28 cellular contexts compared by ENCODE assay signal in genomic region chr17:80600586-80600985, GRCh38. TPM values are rescaled to one million over a fixed set of nuclear protein-coding genes. Genes with fewer than 3 reads are reported as not detected.
DNase-seq lines count a peak whose midpoint lies in the region; ATAC-seq and TF ChIP-seq lines count a peak whose summit lies in the region.
"Had no signal": no experiment of that assay in that cellular context is flagged by ENCODE, and none has a peak within 500 bp of the region (broad histone marks: within the 10 kb centered on the region; RNA-seq: fewer than 3 reads in every experiment).

No MANE protein-coding gene starts in this region.

- no peak for DNase-seq in activated naive CD8-positive, alpha-beta T cell treated with anti-CD3 and anti-CD28 coated beads for 36 hours
- DNase-seq in activated naive CD8-positive, alpha-beta T cell treated with anti-CD3 and anti-CD28 coated beads, Interleukin-2, amount 50 U/mL, for 24 hours: no peak
- DNase-seq in RWPE1 (ENCODE audit: low spot score): no peak
- DNase-seq in hepatocyte (ENCODE audit: low spot score): no peak
- no peak for DNase-seq in smooth muscle cell (lab: John Stamatoyannopoulos, UW; ENCODE audit: unreplicated experiment)
- DNase-seq in SIG-M5 (lab: John Stamatoyannopoulos, UW): no peak
- DNase-seq: activated CD4-positive, CD25-positive, alpha-beta regulatory T cell; cerebellar nuclear complex; effector CD4-positive, alpha-beta T cell; H7; heart right ventricle; natural killer cell; NCI-H1092; NCI-H1930; NCI-H226; NCI-H748 treated with DMSO at 0.1 percent for 48 hours; stimulated activated CD4-positive, alpha-beta T cell treated with anti-CD3 and anti-CD28 coated beads, Interleukin-15, amount 100 ng/mL, for 24 hours; stimulated activated naive CD8-positive, alpha-beta T cell treated with anti-CD3 and anti-CD28 coated beads, Interleukin-15, Interleukin-2, amounts not matched to agents 100 U/mL and 50 U/mL, for 24 hours; thyroid gland had no signal

- peaks cover 65% of the 10 kb centered on the region for H3K4me1 Mint-ChIP-seq in activated naive CD8-positive, alpha-beta T cell treated with anti-CD3 and anti-CD28 coated beads for 36 hours
- H3K4me1 Mint-ChIP-seq in activated naive CD8-positive, alpha-beta T cell treated with anti-CD3 and anti-CD28 coated beads, Interleukin-2, amount 50 U/mL, for 24 hours: peaks cover 78% of the 10 kb centered on the region

- peaks cover 42% of the 10 kb centered on the region for H3K4me1 ChIP-seq in hepatocyte (ENCODE audit: insufficient read depth)
- H3K4me1 ChIP-seq in smooth muscle cell (ENCODE audit: low read depth): peaks cover 18% of the 10 kb centered on the region
- H3K4me1 ChIP-seq: parathyroid adenoma, thyroid gland had no signal

- ATAC-seq in activated naive CD8-positive, alpha-beta T cell treated with anti-CD3 and anti-CD28 coated beads, Interleukin-2, amount 50 U/mL, for 24 hours: no peak
- ATAC-seq in GM19463 (IDR thresholded peaks at IDR 0.05; ENCODE audit: unreplicated experiment) (no peak), GM18519 (IDR thresholded peaks at IDR 0.05; ENCODE audit: low FRiP score, unreplicated experiment) (no peak)
- ATAC-seq: natural killer cell; Right ventricle myocardium inferior; sciatic nerve; stimulated activated naive CD8-positive, alpha-beta T cell treated with anti-CD3 and anti-CD28 coated beads, Interleukin-15, Interleukin-2, amounts not matched to agents 100 U/mL and 50 U/mL, for 24 hours had no signal

- peak overlapping the region; percentile 26 for H3K4me3 Mint-ChIP-seq in activated naive CD8-positive, alpha-beta T cell treated with anti-CD3 and anti-CD28 coated beads for 36 hours
- H3K4me3 Mint-ChIP-seq in activated naive CD8-positive, alpha-beta T cell treated with anti-CD3 and anti-CD28 coated beads, Interleukin-2, amount 50 U/mL, for 24 hours: no peak overlapping the region
- H3K4me3 Mint-ChIP-seq: activated T-helper 1 cell treated with anti-CD3 and anti-CD28 coated beads, Interleukin-12 subunit alpha, Interleukin-12 subunit beta, Interleukin-2, Interleukin-4 antibody, amounts not matched to agents 30 ng/mL and 10 ng/mL and 1 ng/mL, durations not matched to agents 14 hours and 24 hours and 36 hours; CD14-positive monocyte; natural killer cell had no signal

- CTCF ChIA-PET in RWPE1 (lab: Yijun Ruan, JAX): no interaction called here

- H3K9me3 Mint-ChIP-seq in activated naive CD8-positive, alpha-beta T cell treated with anti-CD3 and anti-CD28 coated beads for 36 hours: peaks cover 3% of the 10 kb centered on the region
- H3K9me3 Mint-ChIP-seq in activated naive CD8-positive, alpha-beta T cell treated with anti-CD3 and anti-CD28 coated beads, Interleukin-2, amount 50 U/mL, for 24 hours: no peaks in the 10 kb centered on the region
- H3K9me3 Mint-ChIP-seq: activated T-helper 1 cell treated with anti-CD3 and anti-CD28 coated beads, Interleukin-12 subunit alpha, Interleukin-12 subunit beta, Interleukin-2, Interleukin-4 antibody, amounts not matched to agents 30 ng/mL and 10 ng/mL and 1 ng/mL, durations not matched to agents 14 hours and 24 hours and 36 hours; natural killer cell had no signal

- H3K27me3 Mint-ChIP-seq in activated naive CD8-positive, alpha-beta T cell treated with anti-CD3 and anti-CD28 coated beads for 36 hours: no peaks in the 10 kb centered on the region
- H3K27me3 Mint-ChIP-seq in activated naive CD8-positive, alpha-beta T cell treated with anti-CD3 and anti-CD28 coated beads, Interleukin-2, amount 50 U/mL, for 24 hours: no peaks in the 10 kb centered on the region

- WGBS in hepatocyte (ENCODE audit: low lambda C conversion rate, missing lambda C conversion rate): 93% methylated on average over 17 of the region's 17 CpGs
- WGBS in smooth muscle cell (ENCODE audit: low lambda C conversion rate): 92% methylated on average over 17 of the region's 17 CpGs

- H3K36me3 Mint-ChIP-seq in activated naive CD8-positive, alpha-beta T cell treated with anti-CD3 and anti-CD28 coated beads for 36 hours: peaks cover 36% of the 10 kb centered on the region
- H3K36me3 Mint-ChIP-seq in activated naive CD8-positive, alpha-beta T cell treated with anti-CD3 and anti-CD28 coated beads, Interleukin-2, amount 50 U/mL, for 24 hours (ENCODE audit: low read depth): peaks cover 24% of the 10 kb centered on the region
- H3K36me3 Mint-ChIP-seq: natural killer cell had no signal

- peak overlapping the region; percentile 68 for H3K27ac ChIP-seq in RWPE1
- H3K27ac ChIP-seq in hepatocyte: peak overlapping the region; percentile 98
- peak overlapping the region; percentile 84 for H3K27ac ChIP-seq in smooth muscle cell (ENCODE audit: low read depth)
- H3K27ac ChIP-seq: body of pancreas, HL-60, parathyroid adenoma, thyroid gland had no signal

- no peak overlapping the region for H3K27ac Mint-ChIP-seq in activated naive CD8-positive, alpha-beta T cell treated with anti-CD3 and anti-CD28 coated beads for 36 hours
- no peak overlapping the region for H3K27ac Mint-ChIP-seq in activated naive CD8-positive, alpha-beta T cell treated with anti-CD3 and anti-CD28 coated beads, Interleukin-2, amount 50 U/mL, for 24 hours
- H3K27ac Mint-ChIP-seq: activated T-helper 1 cell treated with anti-CD3 and anti-CD28 coated beads, Interleukin-12 subunit alpha, Interleukin-12 subunit beta, Interleukin-2, Interleukin-4 antibody, amounts not matched to agents 30 ng/mL and 10 ng/mL and 1 ng/mL, durations not matched to agents 14 hours and 24 hours and 36 hours had no signal

- H3K4me2 ChIP-seq in hepatocyte (peak overlapping the region; percentile 57), smooth muscle cell (peak overlapping the region; percentile 70)

- no peaks in the 10 kb centered on the region for H3K9me2 ChIP-seq in hepatocyte (replicated peaks; ENCODE audit: insufficient read depth)

- H3K9me3 ChIP-seq in hepatocyte (ENCODE audit: low read depth) (no peaks in the 10 kb centered on the region), smooth muscle cell (replicated peaks; ENCODE audit: low read depth) (no peaks in the 10 kb centered on the region)
- H3K9me3 ChIP-seq: body of pancreas, heart right ventricle, thyroid gland had no signal

- H3K27me3 ChIP-seq in hepatocyte (no peaks in the 10 kb centered on the region), smooth muscle cell (ENCODE audit: low read depth) (no peaks in the 10 kb centered on the region)
- H3K27me3 ChIP-seq: body of pancreas, heart right ventricle, thyroid gland had no signal

- no peak overlapping the region for H3K9ac ChIP-seq in smooth muscle cell (ENCODE audit: low read depth)
- H3K9ac ChIP-seq: parathyroid adenoma had no signal

- H4K20me1 ChIP-seq in hepatocyte (ENCODE audit: insufficient read depth, poor library complexity, severe bottlenecking) (no peaks in the 10 kb centered on the region), smooth muscle cell (ENCODE audit: low read depth) (peaks cover 69% of the 10 kb centered on the region)

- POLR2A ChIA-PET in RWPE1 (lab: Yijun Ruan, JAX; ENCODE audit: low non-redundant PET): no interaction called here

- H3F3A ChIP-seq in smooth muscle cell (ENCODE audit: low read depth): peaks cover 6% of the 10 kb centered on the region

- H3K36me3 ChIP-seq in hepatocyte (replicated peaks; ENCODE audit: insufficient read depth, low read depth) (no peaks in the 10 kb centered on the region), smooth muscle cell (ENCODE audit: low read depth) (no peaks in the 10 kb centered on the region)
- H3K36me3 ChIP-seq: heart right ventricle, thyroid gland had no signal

- no peak overlapping the region for H3K4me3 ChIP-seq in hepatocyte
- no peak overlapping the region for H3K4me3 ChIP-seq in smooth muscle cell
- H3K4me3 ChIP-seq: body of pancreas, heart right ventricle, thyroid gland had no signal

- H3K79me2 ChIP-seq in hepatocyte (peaks cover 75% of the 10 kb centered on the region), smooth muscle cell (ENCODE audit: low read depth) (peaks cover 52% of the 10 kb centered on the region)

- H2AFZ ChIP-seq in hepatocyte (no peak overlapping the region), smooth muscle cell (ENCODE audit: low read depth) (no peak overlapping the region)
- H2AFZ ChIP-seq: parathyroid adenoma had no signal

- TF ChIP-seq CTCF in RWPE1 (conservative IDR thresholded peaks at IDR 0.05; ENCODE audit: low read depth): no peak
- TF ChIP-seq CTCF in hepatocyte (IDR thresholded peaks at IDR 0.05; ENCODE audit: poor library complexity): no peak
- TF ChIP-seq CTCF in smooth muscle cell (IDR thresholded peaks at IDR 0.05; ENCODE audit: borderline replicate concordance, insufficient read depth, poor library complexity, severe bottlenecking): no peak

RNA-seq across cellular contexts. Expression of gene RPTOR, which starts 55.9 kb away (rescaled TPM):
- total RNA-seq in activated naive CD8-positive, alpha-beta T cell treated with anti-CD3 and anti-CD28 coated beads for 36 hours: 10 to 100 TPM; 43.6 to 47.2 TPM
- total RNA-seq in hepatocyte: 11.9 and 20.6 TPM in 2 replicates
- 12.5 and 14.1 TPM in 2 replicates for polyA plus RNA-seq in hepatocyte
- 12.1 and 12.2 TPM in 2 replicates for total RNA-seq in smooth muscle cell
- 10.6 and 11.3 TPM in 2 replicates for polyA plus RNA-seq in smooth muscle cell
